In genomic region chr17:3913531-3914318, GRCh38 we compare ENCODE assay signal across 8 cellular contexts. TPM values are rescaled to one million over a fixed set of nuclear protein-coding genes. Genes with fewer than 3 reads are reported as not detected.
DNase-seq lines count a peak whose midpoint lies in the region; ATAC-seq and TF ChIP-seq lines count a peak whose summit lies in the region.

No MANE protein-coding gene starts in this region.

- no peaks in the 10 kb centered on the region for H3K27me3 ChIP-seq in neural cell (ENCODE audit: insufficient read depth, low read depth, low read length)

- no peak overlapping the region for H3K4me2 ChIP-seq in neural cell (ENCODE audit: low read length)

- DNase-seq in Ammon's horn (ENCODE audit: low spot score), result peak; percentile 88
- peak; percentile 68 for DNase-seq in RKO (ENCODE audit: low spot score)
- DNase-seq in activated T-helper 1 cell treated with anti-CD3 and anti-CD28 coated beads, Interleukin-12 subunit alpha, Interleukin-12 subunit beta, Interleukin-2, Interleukin-4 antibody, amounts not matched to agents 30 ng/mL and 10 ng/mL and 1 ng/mL, durations not matched to agents 14 hours and 24 hours and 36 hours (ENCODE audit: low spot score), result peak; percentile 68
- peak; percentile 68 for DNase-seq in fibroblast of peridontal ligament (ENCODE audit: extremely low read depth)

- H3K27me3 Mint-ChIP-seq in activated T-helper 1 cell treated with anti-CD3 and anti-CD28 coated beads, Interleukin-12 subunit alpha, Interleukin-12 subunit beta, Interleukin-2, Interleukin-4 antibody, amounts not matched to agents 30 ng/mL and 10 ng/mL and 1 ng/mL, durations not matched to agents 14 hours and 24 hours and 36 hours (ENCODE audit: insufficient read depth), result no peaks in the 10 kb centered on the region
- no peaks in the 10 kb centered on the region for H3K27me3 Mint-ChIP-seq in stimulated activated naive CD8-positive, alpha-beta T cell treated with anti-CD3 and anti-CD28 coated beads, Interleukin-15, Interleukin-2, amounts not matched to agents 100 ng/mL and 50 ng/mL, for 24 hours

- peak; percentile 76 for TF ChIP-seq RAD21 in neural cell (conservative IDR thresholded peaks at IDR 0.05)

- H4K20me1 ChIP-seq in neural cell (ENCODE audit: insufficient read depth), result no peaks in the 10 kb centered on the region

- no peak overlapping the region for H3K9ac ChIP-seq in neural cell (ENCODE audit: low read length)

- H3K4me1 Mint-ChIP-seq in activated T-helper 1 cell treated with anti-CD3 and anti-CD28 coated beads, Interleukin-12 subunit alpha, Interleukin-12 subunit beta, Interleukin-2, Interleukin-4 antibody, amounts not matched to agents 30 ng/mL and 10 ng/mL and 1 ng/mL, durations not matched to agents 14 hours and 24 hours and 36 hours (ENCODE audit: low read depth), result peaks cover 38% of the 10 kb centered on the region
- H3K4me1 Mint-ChIP-seq in stimulated activated naive CD8-positive, alpha-beta T cell treated with anti-CD3 and anti-CD28 coated beads, Interleukin-15, Interleukin-2, amounts not matched to agents 100 ng/mL and 50 ng/mL, for 24 hours (ENCODE audit: low read depth), result peaks cover 67% of the 10 kb centered on the region

- TF ChIP-seq CTCF in neural cell (IDR thresholded peaks at IDR 0.05; ENCODE audit: poor library complexity, severe bottlenecking), result peak; percentile 83

- intact Hi-C loops in activated T-helper 1 cell treated with anti-CD3 and anti-CD28 coated beads, Interleukin-12 subunit alpha, Interleukin-12 subunit beta, Interleukin-2, Interleukin-4 antibody, amounts not matched to agents 30 ng/mL and 10 ng/mL and 1 ng/mL, durations not matched to agents 14 hours and 24 hours and 36 hours (cut with micrococcal nuclease), result loop anchor here (1.0 to 5.0 kb wide), 5 partner anchors 51 to 229 kb away; partner anchors contain the start of genes CYB5D2 and ZZEF1

- H3K9me3 ChIP-seq in neural cell (ENCODE audit: low read length), result no peaks in the 10 kb centered on the region

- H3K36me3 ChIP-seq in neural cell (ENCODE audit: insufficient read depth, low read length), result no peaks in the 10 kb centered on the region

- H3K4me3 ChIP-seq in neural cell (ENCODE audit: low read length), result no peak overlapping the region

- H2AFZ ChIP-seq in neural cell (ENCODE audit: low read depth, low read length), result no peak overlapping the region

- no peaks in the 10 kb centered on the region for H3K9me2 ChIP-seq in neural cell (ENCODE audit: insufficient read depth, low read length)

- no peak overlapping the region for H3K27ac ChIP-seq in neural cell (ENCODE audit: low read length)

- TF ChIP-seq EP300 in neural cell (conservative IDR thresholded peaks at IDR 0.05; ENCODE audit: poor library complexity, severe bottlenecking), result no peak

- ATAC-seq in GM18907 (IDR thresholded peaks at IDR 0.05; ENCODE audit: unreplicated experiment) (peak; percentile 51), HG03460 (IDR thresholded peaks at IDR 0.05; ENCODE audit: unreplicated experiment) (peak; percentile 49)

- no peaks in the 10 kb centered on the region for H3K79me2 ChIP-seq in neural cell (replicated peaks; ENCODE audit: insufficient read depth, low read length)

- H3F3A ChIP-seq in neural cell (ENCODE audit: insufficient read depth, low read length, poor library complexity, severe bottlenecking), result no peaks in the 10 kb centered on the region

- no peaks in the 10 kb centered on the region for H3K36me3 Mint-ChIP-seq in activated T-helper 1 cell treated with anti-CD3 and anti-CD28 coated beads, Interleukin-12 subunit alpha, Interleukin-12 subunit beta, Interleukin-2, Interleukin-4 antibody, amounts not matched to agents 30 ng/mL and 10 ng/mL and 1 ng/mL, durations not matched to agents 14 hours and 24 hours and 36 hours (ENCODE audit: low read depth)
- no peaks in the 10 kb centered on the region for H3K36me3 Mint-ChIP-seq in stimulated activated naive CD8-positive, alpha-beta T cell treated with anti-CD3 and anti-CD28 coated beads, Interleukin-15, Interleukin-2, amounts not matched to agents 100 ng/mL and 50 ng/mL, for 24 hours (ENCODE audit: low read depth)

- peak overlapping the region; percentile 16 for H3K27ac Mint-ChIP-seq in activated T-helper 1 cell treated with anti-CD3 and anti-CD28 coated beads, Interleukin-12 subunit alpha, Interleukin-12 subunit beta, Interleukin-2, Interleukin-4 antibody, amounts not matched to agents 30 ng/mL and 10 ng/mL and 1 ng/mL, durations not matched to agents 14 hours and 24 hours and 36 hours
- H3K27ac Mint-ChIP-seq in stimulated activated naive CD8-positive, alpha-beta T cell treated with anti-CD3 and anti-CD28 coated beads, Interleukin-15, Interleukin-2, amounts not matched to agents 100 ng/mL and 50 ng/mL, for 24 hours, result peak overlapping the region; percentile 52

- no peaks in the 10 kb centered on the region for H3K9me3 Mint-ChIP-seq in activated T-helper 1 cell treated with anti-CD3 and anti-CD28 coated beads, Interleukin-12 subunit alpha, Interleukin-12 subunit beta, Interleukin-2, Interleukin-4 antibody, amounts not matched to agents 30 ng/mL and 10 ng/mL and 1 ng/mL, durations not matched to agents 14 hours and 24 hours and 36 hours
- H3K9me3 Mint-ChIP-seq in stimulated activated naive CD8-positive, alpha-beta T cell treated with anti-CD3 and anti-CD28 coated beads, Interleukin-15, Interleukin-2, amounts not matched to agents 100 ng/mL and 50 ng/mL, for 24 hours, result no peaks in the 10 kb centered on the region

- H3K4me3 Mint-ChIP-seq in activated T-helper 1 cell treated with anti-CD3 and anti-CD28 coated beads, Interleukin-12 subunit alpha, Interleukin-12 subunit beta, Interleukin-2, Interleukin-4 antibody, amounts not matched to agents 30 ng/mL and 10 ng/mL and 1 ng/mL, durations not matched to agents 14 hours and 24 hours and 36 hours, result no peak overlapping the region
- H3K4me3 Mint-ChIP-seq in stimulated activated naive CD8-positive, alpha-beta T cell treated with anti-CD3 and anti-CD28 coated beads, Interleukin-15, Interleukin-2, amounts not matched to agents 100 ng/mL and 50 ng/mL, for 24 hours, result peak overlapping the region; percentile 75

TF ChIP-seq in neural cell, 6 proteins besides CTCF, POLR2A, EP300 and RAD21:
- TF ChIP-seq SMC3 (conservative IDR thresholded peaks at IDR 0.05; ENCODE audit: poor library complexity) (peak; percentile 75), POLR2AphosphoS5 (IDR thresholded peaks at IDR 0.05) (no peak)

RNA-seq across cellular contexts. Expression of gene P2RX1, which starts 2.5 kb away (rescaled TPM):
- total RNA-seq in activated T-helper 1 cell treated with anti-CD3 and anti-CD28 coated beads, Interleukin-12 subunit alpha, Interleukin-12 subunit beta, Interleukin-2, Interleukin-4 antibody, amounts not matched to agents 30 ng/mL and 10 ng/mL and 1 ng/mL, durations not matched to agents 14 hours and 24 hours and 36 hours, result 0.13 and 0.34 TPM in 2 replicates
- not detected in 2 replicates for polyA plus RNA-seq in neural cell
- not detected in 2 replicates for polyA minus RNA-seq in neural cell

RNA-seq across cellular contexts. Expression of gene CAMKK1, which starts 20.9 kb away (rescaled TPM):
- total RNA-seq in activated T-helper 1 cell treated with anti-CD3 and anti-CD28 coated beads, Interleukin-12 subunit alpha, Interleukin-12 subunit beta, Interleukin-2, Interleukin-4 antibody, amounts not matched to agents 30 ng/mL and 10 ng/mL and 1 ng/mL, durations not matched to agents 14 hours and 24 hours and 36 hours, result 6.1 and 7.8 TPM in 2 replicates
- polyA plus RNA-seq in neural cell, result 8.9 and 9.7 TPM in 2 replicates
- polyA minus RNA-seq in neural cell, result 9.0 and 9.5 TPM in 2 replicates

RNA-seq across cellular contexts. Expression of gene ATP2A3, which starts 50.5 kb away (rescaled TPM):
- 107 and 111 TPM in 2 replicates for total RNA-seq in activated T-helper 1 cell treated with anti-CD3 and anti-CD28 coated beads, Interleukin-12 subunit alpha, Interleukin-12 subunit beta, Interleukin-2, Interleukin-4 antibody, amounts not matched to agents 30 ng/mL and 10 ng/mL and 1 ng/mL, durations not matched to agents 14 hours and 24 hours and 36 hours
- not detected in 2 replicates for polyA plus RNA-seq in neural cell
- not detected in 2 replicates for polyA minus RNA-seq in neural cell
